ENCODE assay signal across 8 cellular contexts in the genomic region with DNA sequence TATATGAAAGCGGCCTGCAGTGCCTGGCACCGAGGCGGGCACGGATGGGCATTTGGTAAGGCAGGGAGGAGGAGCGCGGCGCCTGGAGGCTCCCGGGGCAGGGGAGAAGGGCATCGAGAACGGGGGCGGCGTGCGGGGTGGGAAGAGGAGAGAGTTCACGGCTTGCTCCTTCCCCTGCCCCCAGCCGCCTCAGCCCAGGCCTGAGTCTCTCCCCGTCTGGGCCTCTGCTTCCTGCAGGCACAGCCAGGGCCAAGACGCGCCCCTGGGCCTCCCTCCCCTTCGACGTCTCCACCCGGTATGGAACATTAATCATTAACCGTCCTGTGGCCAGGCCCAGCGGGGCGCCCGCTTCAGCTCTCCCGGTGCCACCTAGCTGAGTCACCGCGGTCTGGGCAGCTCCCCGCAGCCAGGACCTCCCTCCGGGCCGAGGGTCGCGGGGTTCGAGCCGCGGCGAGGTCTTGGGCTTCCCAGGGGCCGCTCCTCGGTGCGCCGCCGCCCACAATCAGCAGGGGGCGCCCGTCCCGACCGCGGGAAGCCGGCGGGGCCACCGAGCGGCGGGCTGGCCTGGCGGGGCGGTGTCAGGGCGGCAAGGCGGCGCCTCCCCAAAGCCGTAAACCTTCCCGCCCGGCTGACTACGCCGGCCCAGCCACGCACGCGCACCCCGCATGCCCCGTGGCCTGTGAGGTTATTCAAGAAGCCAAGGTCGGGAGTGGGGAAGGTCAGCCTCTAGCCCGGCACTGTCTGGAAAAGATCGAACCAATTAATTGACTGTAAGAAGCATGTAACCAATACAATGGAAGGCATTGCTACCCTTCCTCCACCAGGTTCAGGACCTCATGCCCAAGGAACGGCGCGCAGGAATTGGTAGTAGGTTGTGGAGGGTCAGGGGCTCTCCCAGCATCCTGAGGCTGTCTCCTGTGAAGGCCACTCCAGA. TPM values are rescaled to one million over a fixed set of nuclear protein-coding genes. Genes with fewer than 3 reads are reported as not detected.
DNase-seq lines count a peak whose midpoint lies in the region; ATAC-seq and TF ChIP-seq lines count a peak whose summit lies in the region.

No MANE protein-coding gene starts in this region.

- peak overlapping the region; percentile 35 to 51 for H3K4me3 ChIP-seq in foreskin fibroblast (ENCODE audit: low read depth in 1 of 2, low read length in 2 of 2)

- H3K27ac ChIP-seq in RWPE1 (peak overlapping the region; percentile 82), substantia nigra (ENCODE audit: low read depth, low read length, poor library complexity, severe bottlenecking) (no peak overlapping the region)

- H3K27ac Mint-ChIP-seq in IgD-negative memory B cell, result no peak overlapping the region

- no peaks in the 10 kb centered on the region for H3K36me3 Mint-ChIP-seq in IgD-negative memory B cell

- H3K4me1 Mint-ChIP-seq in IgD-negative memory B cell, result peaks cover 12 to 31% (median 29%) of the 10 kb centered on the region in 3 donors

- POLR2A ChIA-PET in RWPE1 (lab: Yijun Ruan, JAX; ENCODE audit: low non-redundant PET), result interaction anchor here (0.9 kb wide), 1 partner anchor 190 kb away, joined by 3 read pairs; no protein-coding TSS in a partner anchor

- peaks cover 5% of the 10 kb centered on the region for H3K27me3 Mint-ChIP-seq in IgD-negative memory B cell

- CTCF ChIA-PET in RWPE1 (lab: Yijun Ruan, JAX), result interaction anchor here (0.5 to 1.3 kb wide), 18 partner anchors 14 to 1220 kb away, joined by 3 to 8 read pairs (median 3); a partner anchor contains a TSS

- H3K9me3 Mint-ChIP-seq in IgD-negative memory B cell, result no peaks in the 10 kb centered on the region

- peak; percentile 49 for ATAC-seq in GM21619 (IDR thresholded peaks at IDR 0.05; ENCODE audit: unreplicated experiment)

- H3K4me3 Mint-ChIP-seq in IgD-negative memory B cell, result peak overlapping the region; percentile 62 to 84 (median 66)

- TF ChIP-seq CTCF in RWPE1 (conservative IDR thresholded peaks at IDR 0.05; ENCODE audit: low read depth) (peak; percentile 92), foreskin fibroblast (IDR thresholded peaks at IDR 0.05; ENCODE audit: low read depth, low read length) (peak; percentile 40)

- peak; percentile 98 for DNase-seq in DMS53 treated with DMSO at 0.1 percent for 48 hours (lab: John Stamatoyannopoulos, UW; ENCODE audit: unreplicated experiment)
- peak; percentile 80 for DNase-seq in RWPE1 (ENCODE audit: low spot score)
- peak; percentile 70 for DNase-seq in activated T-helper 9 cell treated with anti-CD3 and anti-CD28 coated beads, Interleukin-2, amount 50 U/mL, for 16 hours (ENCODE audit: low read depth)
- DNase-seq in foreskin fibroblast, result peak; percentile 62 to 85
- peak; percentile 54 for DNase-seq in non-pigmented ciliary epithelial cell (ENCODE audit: low read depth)
- peak in 40 of 49 donors; percentile 6 to 73 (median 36) for DNase-seq in substantia nigra (lab: John Stamatoyannopoulos, UW)

RNA-seq across cellular contexts. Expression of a gene that starts 23.4 kb away (rescaled TPM):
- polyA plus RNA-seq in IgD-negative memory B cell, result not detected

Comparison
In these comparisons a context has a peak if more than half of its experiments do, and no peak if none do; other contexts are left out.
1. DNase-seq: peak in every context shown above with its lines; median percentile 98 in DMS53 treated with DMSO at 0.1 percent for 48 hours; 80 in RWPE1; 74 in foreskin fibroblast; 70 in activated T-helper 9 cell treated with anti-CD3 and anti-CD28 coated beads, Interleukin-2, amount 50 U/mL, for 16 hours; 54 in non-pigmented ciliary epithelial cell; 36 in substantia nigra.